Comparison of ENCODE assay signal across 24 cellular contexts in genomic region chr9:120564589-120564988, GRCh38. TPM values are rescaled to one million over a fixed set of nuclear protein-coding genes. Genes with fewer than 3 reads are reported as not detected.
DNase-seq lines count a peak whose midpoint lies in the region; ATAC-seq, FAIRE-seq and TF ChIP-seq lines count a peak whose summit lies in the region.
"Had no signal": no experiment of that assay in that cellular context is flagged by ENCODE, and none has a peak within 500 bp of the region (broad histone marks: within the 10 kb centered on the region; RNA-seq: fewer than 3 reads in every experiment).

No MANE protein-coding gene starts in this region.

- H3K4me3 ChIP-seq in K562, result no peak overlapping the region
- H3K4me3 ChIP-seq in CD8-positive, alpha-beta memory T cell (ENCODE audit: low read length), result no peak overlapping the region
- H3K4me3 ChIP-seq: A549; BLaER1 treated with 17β-estradiol and CSF1 and Interleukin-3, amounts not matched to agents 10 nM and 100 nM; GM12878 had no signal

- H3K27ac ChIP-seq in K562 (ENCODE audit: extremely low read depth, low read depth, low read length), result no peak overlapping the region
- H3K27ac ChIP-seq in CD8-positive, alpha-beta memory T cell (ENCODE audit: low read depth, low read length), result no peak overlapping the region
- H3K27ac ChIP-seq: 22Rv1; A549; BLaER1 treated with 17β-estradiol and CSF1 and Interleukin-3, amounts not matched to agents 10 nM and 100 nM; C4-2B had no signal

- POLR2A ChIA-PET in K562 (lab: Yijun Ruan, JAX), result interaction anchor here (0.7 to 1.3 kb wide), 3 partner anchors 14 to 19 kb away, joined by 3 to 6 read pairs (median 4); no protein-coding TSS in a partner anchor
- POLR2A ChIA-PET in CD8-positive, alpha-beta memory T cell (lab: Charles Lee), result interaction anchor here (0.6 kb wide), 1 partner anchor 562 kb away, joined by 3 read pairs; no protein-coding TSS in a partner anchor

- TF ChIP-seq POLR2A in K562 (conservative IDR thresholded peaks at IDR 0.05), result no peak

- H3K9me3 ChIP-seq in T-helper 17 cell (ENCODE audit: control insufficient read depth, low read length, poor library complexity, severe bottlenecking), result no peaks in the 10 kb centered on the region
- no peaks in the 10 kb centered on the region for H3K9me3 ChIP-seq in K562 (replicated peaks; ENCODE audit: control insufficient read depth, insufficient read depth, low read depth, low read length)
- no peaks in the 10 kb centered on the region for H3K9me3 ChIP-seq in CD8-positive, alpha-beta memory T cell (ENCODE audit: low read length)
- H3K9me3 ChIP-seq: A549; BLaER1 treated with 17β-estradiol and CSF1 and Interleukin-3, amounts not matched to agents 10 nM and 100 nM had no signal

- peaks cover 27% of the 10 kb centered on the region for H3K36me3 Mint-ChIP-seq in T-helper 17 cell (ENCODE audit: low read depth)
- H3K36me3 Mint-ChIP-seq in CD8-positive, alpha-beta memory T cell, result peaks cover 16 to 93% (median 33%) of the 10 kb centered on the region in 3 donors

- H3K79me2 ChIP-seq in K562 (ENCODE audit: control insufficient read depth, insufficient read depth, low read length), result peaks cover 33% of the 10 kb centered on the region; the same call in 2 of the 3 replicates

- no peak for TF ChIP-seq EP300 in K562 (IDR thresholded peaks at IDR 0.05; ENCODE audit: low read length)

- peaks cover 86% of the 10 kb centered on the region for H3K36me3 ChIP-seq in K562 (ENCODE audit: control insufficient read depth, insufficient read depth, low read length)
- peaks cover 40% of the 10 kb centered on the region for H3K36me3 ChIP-seq in CD8-positive, alpha-beta memory T cell (ENCODE audit: insufficient read depth, low read length)

- whole genome bisulfite sequencing in K562 (ENCODE audit: insufficient coverage, low coverage, missing lambda C conversion rate), result 77% methylated on average over 3 of the region's 3 CpGs

- FAIRE-seq in K562 (lab: Jason Lieb, UNC), result no peak
- FAIRE-seq: A549, GM12878, GM12892, GM18507 had no signal

- H3K9me1 ChIP-seq in K562 (ENCODE audit: control insufficient read depth, insufficient read depth, low read length), result no peaks in the 10 kb centered on the region

- peaks cover 34% of the 10 kb centered on the region for H3K4me1 Mint-ChIP-seq in T-helper 17 cell
- H3K4me1 Mint-ChIP-seq in CD8-positive, alpha-beta memory T cell, result peaks cover 31 to 48% (median 35%) of the 10 kb centered on the region in 3 donors

- H2AFZ ChIP-seq in K562 (ENCODE audit: low read depth, low read length), result no peak overlapping the region

- CTCF ChIA-PET in K562 (lab: Yijun Ruan, JAX; ENCODE audit: low intra/inter-chr PET ratio), result no interaction called here
- CTCF ChIA-PET in CD8-positive, alpha-beta memory T cell (lab: Charles Lee), result no interaction called here

- no peak overlapping the region for H3K4me3 Mint-ChIP-seq in T-helper 17 cell
- H3K4me3 Mint-ChIP-seq in CD8-positive, alpha-beta memory T cell, result no peak overlapping the region
- H3K4me3 Mint-ChIP-seq: B cell; CD4-positive, alpha-beta T cell; CD8-positive, alpha-beta T cell had no signal

- H3K27ac Mint-ChIP-seq in T-helper 17 cell, result peak overlapping the region; percentile 27
- H3K27ac Mint-ChIP-seq in CD8-positive, alpha-beta memory T cell, result peak overlapping the region in 2 of 8 donors; percentile 4 to 62
- H3K27ac Mint-ChIP-seq: B cell; CD4-positive, alpha-beta T cell had no signal

- DNase-seq in T-helper 17 cell, result no peak
- DNase-seq in K562 (ENCODE audit: extremely low read depth in 1 of 4, low spot score in 3 of 4), result peak in 1 of 4 experiments; percentile 16
- DNase-seq in inferior parietal cortex (ENCODE audit: extremely low spot score), result peak; percentile 36
- no peak for DNase-seq in CD8-positive, alpha-beta memory T cell
- no peak for DNase-seq in activated naive CD4-positive, alpha-beta T cell (lab: John Stamatoyannopoulos, UW)
- DNase-seq: AML-193; CD4-positive, alpha-beta T cell; CD8-positive, alpha-beta T cell; COR-L47; DMS 273 treated with DMSO at 0.1 percent for 48 hours; DMS153; DMS53; DMS79; DND-41; EL; GDM1 had no signal

- ATAC-seq in T-helper 17 cell (no peak), K562 (no peak)
- ATAC-seq: A549; CD8-positive, alpha-beta T cell; GM12878 had no signal

- TF ChIP-seq CTCF in K562 (IDR thresholded peaks at IDR 0.05 in 2 of 3, conservative IDR thresholded peaks at IDR 0.05 in 1 of 3; ENCODE audit: insufficient read depth in 2 of 3, low read depth in 1 of 3, low read length in 3 of 3), result no peak

- TF ChIP-seq RAD21 in K562 (CRISPR knock-in tag; conservative IDR thresholded peaks at IDR 0.05 in 1 of 2, IDR thresholded peaks at IDR 0.05 in 1 of 2), result no peak

- in situ Hi-C loops in K562 (cut with MboI), result no loop called here

- intact Hi-C loops in K562 (cut with micrococcal nuclease), result no loop called here

- no TSS peak for BruUV-seq in K562 (replicated peaks; lab: Mats Ljungman, UMichigan)

- H3K4me1 ChIP-seq in K562 (replicated peaks in 1 of 2; ENCODE audit: control insufficient read depth in 2 of 2, insufficient read depth in 2 of 2, low read length in 2 of 2), result peaks cover 4 to 17% of the 10 kb centered on the region in 2 experiments; a peak in 3 of 5 replicates
- H3K4me1 ChIP-seq in CD8-positive, alpha-beta memory T cell (ENCODE audit: insufficient read depth, low read length), result no peaks in the 10 kb centered on the region
- H3K4me1 ChIP-seq: A549 had no signal

- no peaks in the 10 kb centered on the region for H3K27me3 Mint-ChIP-seq in T-helper 17 cell
- H3K27me3 Mint-ChIP-seq in CD8-positive, alpha-beta memory T cell, result no peaks in the 10 kb centered on the region
- H3K27me3 Mint-ChIP-seq: B cell; CD4-positive, alpha-beta T cell had no signal

- no peak overlapping the region for H3K9ac ChIP-seq in K562 (ENCODE audit: insufficient read depth in 1 of 2, low read depth in 2 of 2, low read length in 2 of 2)
- H3K9ac ChIP-seq: BLaER1 treated with 17β-estradiol and CSF1 and Interleukin-3, amounts not matched to agents 10 nM and 100 nM had no signal

- no peaks in the 10 kb centered on the region for H3K9me3 Mint-ChIP-seq in CD8-positive, alpha-beta memory T cell
- H3K9me3 Mint-ChIP-seq: CD4-positive, alpha-beta T cell; CD8-positive, alpha-beta T cell had no signal

- H3K27me3 ChIP-seq in K562 (ENCODE audit: control insufficient read depth in 2 of 2, insufficient read depth in 2 of 2, low read length in 2 of 2), result no peaks in the 10 kb centered on the region
- H3K27me3 ChIP-seq in CD8-positive, alpha-beta memory T cell (ENCODE audit: insufficient read depth, low read length, poor library complexity, severe bottlenecking), result no peaks in the 10 kb centered on the region

- no peak overlapping the region for H3K4me2 ChIP-seq in K562 (ENCODE audit: insufficient read depth, low read length)
- H3K4me2 ChIP-seq: A549; BLaER1 treated with 17β-estradiol and CSF1 and Interleukin-3, amounts not matched to agents 10 nM and 100 nM had no signal

- peaks cover 7% of the 10 kb centered on the region for H4K20me1 ChIP-seq in K562 (replicated peaks; ENCODE audit: control insufficient read depth, insufficient read depth, low read length)

TF ChIP-seq in K562, 482 proteins besides CTCF, POLR2A, EP300 and RAD21:
- TF ChIP-seq HMG20A (CRISPR knock-in tag; conservative IDR thresholded peaks at IDR 0.05) (no peak), TCF3 (CRISPR knock-in tag; IDR thresholded peaks at IDR 0.05) (peak; percentile 61), ARID1B (IDR thresholded peaks at IDR 0.05) (peak; percentile 43), TEAD4 (IDR thresholded peaks at IDR 0.05; ENCODE audit: low read length) (peak; percentile 25; the same call in 1 of the 2 replicates), TEAD4 (CRISPR knock-in tag; IDR thresholded peaks at IDR 0.05; ENCODE audit: borderline replicate concordance) (no peak), CBFA2T3 (IDR thresholded peaks at IDR 0.05) (peak; percentile 58), TAL1 (IDR thresholded peaks at IDR 0.05) (peak; percentile 62), ZFX (CRISPR knock-in tag; IDR thresholded peaks at IDR 0.05) (0 out of 2 replicates have a peak, but pooled peaks have one; percentile 18), KAT7 (CRISPR knock-in tag; IDR thresholded peaks at IDR 0.05; ENCODE audit: borderline replicate concordance) (no peak), CBFA2T2 (conservative IDR thresholded peaks at IDR 0.05) (peak; percentile 31; the same call in 1 of the 2 replicates)

RNA-seq across cellular contexts. Expression of gene CDK5RAP2, which starts 15.4 kb away (rescaled TPM):
- 10 to 100 TPM; 59.5 to 68.1 TPM for total RNA-seq in T-helper 17 cell
- 137 and 219 TPM in 2 replicates for total RNA-seq in K562 (2011; cell fraction: chromatin; rRNA removed; ENCODE audit: low replicate concordance)
- 64.2 and 82.4 TPM in 2 replicates for total RNA-seq in K562 (2011; cell fraction: nucleolus; rRNA removed)
- 131 and 136 TPM in 2 replicates for total RNA-seq in K562 (2011; cell fraction: nucleoplasm; rRNA removed)
- 39.5 and 43.1 TPM in 2 replicates for total RNA-seq in K562 (2014; rRNA removed)
- 38.7 and 42.2 TPM in 2 replicates for total RNA-seq in K562 (2014; rRNA removed; fragmentation: Illumina TruSeq; extraction: Trizol)
- total RNA-seq in K562 (2015; rRNA removed; fragmentation: Illumina TruSeq; extraction: Trizol), result 48.5 and 52.3 TPM in 2 replicates
- 59.4 and 68.8 TPM in 2 replicates for total RNA-seq in K562 (2021)
- 33.8 and 40.9 TPM in 2 replicates for polyA plus RNA-seq in K562 (2011; rRNA removed)
- 20.8 and 22.2 TPM in 2 replicates for polyA plus RNA-seq in K562 (2011; cell fraction: cytosol; rRNA removed)
- 140 and 141 TPM in 2 replicates for polyA plus RNA-seq in K562 (2011; cell fraction: nucleus; rRNA removed)
- polyA plus RNA-seq in K562 (2012), result 38.2 and 52.8 TPM in 2 replicates
- polyA plus RNA-seq in K562 (2014; fragmentation: Illumina TruSeq; extraction: Trizol), result 54.6 and 61.3 TPM in 2 replicates
- 10 to 100 TPM; 19.9 to 28.0 TPM for polyA plus RNA-seq in K562 (2014; fragmentation: Nextera tagmentation; extraction: Ambion mirVana)
- polyA plus RNA-seq in K562 (2014; rRNA removed), result 41.7 and 63.4 TPM in 2 replicates
- 74.0 and 76.2 TPM in 2 replicates for polyA minus RNA-seq in K562 (2011; rRNA and poly(A)+ RNA removed)
- polyA minus RNA-seq in K562 (2011; cell fraction: cytosol; rRNA and poly(A)+ RNA removed), result 28.2 and 29.1 TPM in 2 replicates
- polyA minus RNA-seq in K562 (2011; cell fraction: nucleus; rRNA and poly(A)+ RNA removed), result 67.2 and 117 TPM in 2 replicates
- 10 to 100 TPM; 56.6 to 56.8 TPM for total RNA-seq in CD8-positive, alpha-beta memory T cell
- polyA plus RNA-seq in CD8-positive, alpha-beta memory T cell, result 34.0 TPM
